In the genomic region with DNA sequence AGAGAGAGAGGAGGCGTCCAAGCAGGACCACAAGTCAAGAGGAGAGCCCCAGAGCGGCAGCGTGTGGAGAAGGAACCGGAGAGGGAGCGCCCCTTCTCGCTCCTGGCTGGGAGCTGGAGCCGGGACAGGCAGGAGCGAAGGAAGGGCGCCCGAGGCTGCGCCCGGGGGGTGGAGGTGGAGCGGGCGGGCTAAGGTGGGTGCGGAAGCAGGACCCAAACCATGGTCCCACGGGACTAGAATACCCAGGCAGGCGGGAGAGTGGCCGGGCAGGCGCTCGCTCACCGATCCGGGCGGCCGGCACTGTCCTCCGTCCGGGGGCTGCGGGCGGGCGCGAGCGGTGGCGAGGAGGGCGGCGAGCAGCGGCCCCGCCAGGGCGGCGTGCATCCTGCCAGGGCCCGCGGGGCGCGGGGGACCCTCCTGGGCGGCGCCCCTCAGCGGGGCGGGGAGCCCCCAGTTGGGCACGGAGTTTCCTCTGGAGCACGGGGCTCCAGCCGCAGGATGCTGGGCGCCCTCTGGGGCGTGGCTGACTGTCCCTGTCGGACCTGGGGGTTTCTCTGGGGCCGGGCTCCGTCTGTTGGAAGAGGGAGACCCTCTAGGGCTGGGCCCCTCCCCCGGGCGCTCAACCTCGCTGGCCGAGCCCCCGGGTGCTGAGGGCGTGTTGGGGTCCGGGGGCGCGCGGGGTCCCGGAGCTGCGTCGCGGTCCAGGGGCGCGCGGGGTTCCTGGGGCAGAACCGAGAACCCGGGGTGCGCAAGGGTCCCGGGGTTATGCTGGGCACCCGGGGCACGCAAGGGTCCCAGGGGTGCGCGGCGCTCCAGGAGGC, we compare ENCODE assay signal across 8 cellular contexts. TPM values are rescaled to one million over a fixed set of nuclear protein-coding genes. Genes with fewer than 3 reads are reported as not detected.
A peak's percentile ranks its signal among the peaks of the same experiment; 100 is the strongest.
DNase-seq lines count a peak whose midpoint lies in the region; ATAC-seq, FAIRE-seq and TF ChIP-seq lines count a peak whose summit lies in the region.

No MANE protein-coding gene starts in this region.

- H3K27ac ChIP-seq in tibial artery: peak overlapping the region; percentile 100

- peak overlapping the region; percentile 51 for H3K4me3 ChIP-seq in bronchial epithelial cell (ENCODE audit: low read depth, low read length)
- H3K4me3 ChIP-seq in lower leg skin (ENCODE audit: low read depth, poor library complexity, severe bottlenecking): peak overlapping the region; percentile 41
- peak overlapping the region; percentile 96 to 100 for H3K4me3 ChIP-seq in tibial artery

- ATAC-seq in GM19035 (IDR thresholded peaks at IDR 0.05; ENCODE audit: unreplicated experiment): no peak

- peak overlapping the region; percentile 71 for H3K4me3 Mint-ChIP-seq in T-helper 1 cell treated with Interleukin-12 subunit alpha and Interleukin-12 subunit beta and Interleukin-4 antibody, amounts not matched to agents 30 μg/mL and 1 μg/mL, for 36 hours

- TF ChIP-seq CTCF in bronchial epithelial cell (IDR thresholded peaks at IDR 0.05; ENCODE audit: insufficient read depth, low read length, severe bottlenecking): no peak
- no peak for TF ChIP-seq CTCF in lower leg skin (IDR thresholded peaks at IDR 0.05)
- TF ChIP-seq CTCF in tibial artery (IDR thresholded peaks at IDR 0.05): peak in 1 of 2 experiments; percentile 9

- peaks cover 48% of the 10 kb centered on the region for H3K27me3 Mint-ChIP-seq in T-helper 1 cell treated with Interleukin-12 subunit alpha and Interleukin-12 subunit beta and Interleukin-4 antibody, amounts not matched to agents 30 μg/mL and 1 μg/mL, for 36 hours (ENCODE audit: low read depth)

- intact Hi-C loops in lower leg skin (cut with DNase I; ENCODE audit: low total_unique reads) (loop anchor here (5.0 to 10.0 kb wide), 2 partner anchors 61 to 208 kb away; no protein-coding TSS in a partner anchor), tibial artery (cut with DNase I; ENCODE audit: low total_unique reads) (loop anchor here (10.0 kb wide), 1 partner anchor 212 kb away; no protein-coding TSS in a partner anchor)

- H3K9me3 Mint-ChIP-seq in T-helper 1 cell treated with Interleukin-12 subunit alpha and Interleukin-12 subunit beta and Interleukin-4 antibody, amounts not matched to agents 30 μg/mL and 1 μg/mL, for 36 hours: no peaks in the 10 kb centered on the region

- 1 to 2% methylated on average over 45 to 65 of the region's 80 CpGs for WGBS in lower leg skin, 2 donors

- DNase-seq in T-helper 1 cell: no peak
- DNase-seq in bronchial epithelial cell (ENCODE audit: low read depth): no peak
- peak in 1 of 2 donors; percentile 85 for DNase-seq in lower leg skin (ENCODE audit: low spot score in 2 of 2)
- peak; percentile 34 to 75 for DNase-seq in tibial artery
- no peak for DNase-seq in DMS79 (lab: John Stamatoyannopoulos, UW)
- no peak for DNase-seq in NCI-H510A (lab: John Stamatoyannopoulos, UW)

- H3K27me3 ChIP-seq in bronchial epithelial cell (ENCODE audit: control insufficient read depth, insufficient read depth, low read length) (peaks cover 9% of the 10 kb centered on the region), tibial artery (no peaks in the 10 kb centered on the region)

- H3K27ac Mint-ChIP-seq in T-helper 1 cell treated with Interleukin-12 subunit alpha and Interleukin-12 subunit beta and Interleukin-4 antibody, amounts not matched to agents 30 μg/mL and 1 μg/mL, for 36 hours: no peak overlapping the region

- no peak for FAIRE-seq in bronchial epithelial cell (lab: Jason Lieb, UNC)

- no peaks in the 10 kb centered on the region for H3K36me3 Mint-ChIP-seq in T-helper 1 cell treated with Interleukin-12 subunit alpha and Interleukin-12 subunit beta and Interleukin-4 antibody, amounts not matched to agents 30 μg/mL and 1 μg/mL, for 36 hours (ENCODE audit: low read depth)

- TF ChIP-seq POLR2A in lower leg skin (IDR thresholded peaks at IDR 0.05): no peak

- no peaks in the 10 kb centered on the region for H3K9me3 ChIP-seq in tibial artery

- H3K36me3 ChIP-seq in bronchial epithelial cell (ENCODE audit: control insufficient read depth, insufficient read depth, low read length) (no peaks in the 10 kb centered on the region), tibial artery (no peaks in the 10 kb centered on the region)

- peaks cover 4% of the 10 kb centered on the region for H3K4me1 Mint-ChIP-seq in T-helper 1 cell treated with Interleukin-12 subunit alpha and Interleukin-12 subunit beta and Interleukin-4 antibody, amounts not matched to agents 30 μg/mL and 1 μg/mL, for 36 hours (ENCODE audit: low read depth)

- H3K4me1 ChIP-seq in tibial artery: peaks cover 0 to 48% (median 35%) of the 10 kb centered on the region in 4 donors

RNA-seq across cellular contexts. Expression of a gene that starts 0.6 kb away (rescaled TPM):
- total RNA-seq in bronchial epithelial cell (under 0.01 TPM in 2 replicates), lower leg skin (1 to 10 TPM in 3 of 4 donors, under 1 TPM in 1; 0.63 to 3.1 (median 1.7) TPM)

Comparison
In these comparisons a context has a peak if more than half of its experiments do, and no peak if none do; other contexts are left out.
1. DNase-seq: peak in tibial artery (2 of 2); none in T-helper 1 cell (0 of 5), bronchial epithelial cell (single experiment), DMS79 (single experiment) and NCI-H510A (single experiment).
2. H3K4me3 ChIP-seq: peak in every context shown above with its lines; median percentile 98 in tibial artery; 51 in bronchial epithelial cell; 41 in lower leg skin.